Comparison of ENCODE assay signal across 7 cellular contexts in genomic region chr20:25733903-25734302, GRCh38.
"Had no signal": no experiment of that assay in that cellular context is flagged by ENCODE, and none has a peak within 500 bp of the region (broad histone marks: within the 10 kb centered on the region; RNA-seq: fewer than 3 reads in every experiment).

No MANE protein-coding gene starts in this region.

- FAIRE-seq: G401.6, GM12891, GM12892, GM18507, GM19239 had no signal

- DNase-seq: GDM1, GF-D8 had no signal
